Comparison of ENCODE assay signal across 9 cellular contexts in the genomic region with DNA sequence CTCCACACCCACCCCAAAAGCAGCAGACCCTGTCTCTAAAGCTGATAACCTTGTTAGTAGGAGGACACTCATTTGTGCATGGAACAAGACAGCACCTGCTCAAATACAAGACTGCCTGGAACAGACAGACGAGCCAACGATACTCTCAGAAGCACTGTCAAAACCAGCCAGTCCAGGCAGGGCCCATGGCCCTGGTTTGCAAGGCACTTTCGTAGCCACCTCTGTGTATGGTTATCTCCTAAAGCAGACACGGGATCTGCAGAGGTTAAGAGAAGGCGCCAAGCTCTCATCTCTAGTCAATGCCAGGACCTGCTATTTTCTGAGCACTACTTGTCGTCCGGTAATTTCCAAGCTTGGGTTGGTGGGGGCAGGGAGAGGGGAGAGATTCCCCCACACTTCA. TPM values are rescaled to one million over a fixed set of nuclear protein-coding genes. Genes with fewer than 3 reads are reported as not detected.
"Had no signal": no experiment of that assay in that cellular context is flagged by ENCODE, and none has a peak within 500 bp of the region (broad histone marks: within the 10 kb centered on the region; RNA-seq: fewer than 3 reads in every experiment).

No MANE protein-coding gene starts in this region.

- H3K4me3 ChIP-seq: adrenal gland, lower lobe of right lung, mucosa of descending colon, upper lobe of left lung had no signal

- DNase-seq: cortex of kidney had no signal

- H3K9me3 ChIP-seq: adrenal gland, lower lobe of right lung, mucosa of descending colon, sigmoid colon, upper lobe of left lung had no signal

- H3K36me3 ChIP-seq: adrenal gland, lower lobe of right lung, sigmoid colon, upper lobe of left lung had no signal

- H3K27ac ChIP-seq: adrenal gland, lower lobe of right lung, sigmoid colon, upper lobe of left lung had no signal

- H3K27me3 ChIP-seq: adrenal gland, upper lobe of left lung had no signal

RNA-seq across cellular contexts. Expression of a gene that starts 10.5 kb away (rescaled TPM):
- total RNA-seq: bronchial epithelial cell, epithelial cell of proximal tubule, fibroblast of villous mesenchyme had no signal
